Comparison of ENCODE assay signal across 25 cellular contexts in the genomic region with DNA sequence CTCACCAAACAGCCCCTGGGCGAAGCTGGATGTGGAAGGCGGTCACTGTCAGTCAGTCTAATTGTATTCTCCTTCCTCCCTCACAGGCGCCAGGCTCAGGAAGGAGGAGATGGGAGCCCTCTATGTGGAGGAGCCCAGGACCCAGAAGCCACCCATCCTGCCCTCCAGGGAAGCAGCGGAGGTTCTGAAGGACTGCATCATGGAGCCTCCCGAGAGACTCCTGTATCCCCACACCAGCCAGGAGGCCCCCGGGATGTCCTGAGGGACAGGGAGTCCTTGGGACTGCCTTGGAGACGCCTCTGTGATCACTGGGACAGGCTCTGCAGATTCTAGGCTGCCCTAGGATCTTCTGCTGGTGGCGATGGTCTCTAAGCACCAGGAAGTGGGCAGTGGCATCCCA. TPM values are rescaled to one million over a fixed set of nuclear protein-coding genes. Genes with fewer than 3 reads are reported as not detected.
DNase-seq lines count a peak whose midpoint lies in the region; ATAC-seq and TF ChIP-seq lines count a peak whose summit lies in the region.
"Had no signal": no experiment of that assay in that cellular context is flagged by ENCODE, and none has a peak within 500 bp of the region (broad histone marks: within the 10 kb centered on the region; RNA-seq: fewer than 3 reads in every experiment).

No MANE protein-coding gene starts in this region.

- H3K9me3 Mint-ChIP-seq in activated CD4-positive, alpha-beta T cell treated with anti-CD3 and anti-CD28 coated beads, Interleukin-2, amount 10 ng/mL, durations not matched to agents 24 days and 14 days: no peaks in the 10 kb centered on the region
- no peaks in the 10 kb centered on the region for H3K9me3 Mint-ChIP-seq in CD14-positive monocyte
- no peaks in the 10 kb centered on the region for H3K9me3 Mint-ChIP-seq in effector memory CD8-positive, alpha-beta T cell

- H3K27me3 Mint-ChIP-seq in activated CD4-positive, alpha-beta T cell treated with anti-CD3 and anti-CD28 coated beads, Interleukin-2, amount 10 ng/mL, durations not matched to agents 24 days and 14 days: no peaks in the 10 kb centered on the region
- no peaks in the 10 kb centered on the region for H3K27me3 Mint-ChIP-seq in CD14-positive monocyte (ENCODE audit: low read depth in 3 of 3)
- H3K27me3 Mint-ChIP-seq in T-helper 17 cell: no peaks in the 10 kb centered on the region
- no peaks in the 10 kb centered on the region for H3K27me3 Mint-ChIP-seq in effector memory CD8-positive, alpha-beta T cell

- intact Hi-C loops in activated CD4-positive, alpha-beta T cell treated with anti-CD3 and anti-CD28 coated beads, Interleukin-2, amount 10 ng/mL, durations not matched to agents 24 days and 14 days (cut with micrococcal nuclease): no loop called here
- intact Hi-C loops in CD14-positive monocyte (cut with micrococcal nuclease): no loop called here

- no peaks in the 10 kb centered on the region for H3K9me3 ChIP-seq in T-helper 17 cell (ENCODE audit: control insufficient read depth, low read length, poor library complexity, severe bottlenecking)
- H3K9me3 ChIP-seq: adrenal gland, body of pancreas, heart left ventricle, neutrophil, testis had no signal

- no peak overlapping the region for H3K4me3 Mint-ChIP-seq in activated CD4-positive, alpha-beta T cell treated with anti-CD3 and anti-CD28 coated beads, Interleukin-2, amount 10 ng/mL, durations not matched to agents 24 days and 14 days
- H3K4me3 Mint-ChIP-seq in CD14-positive monocyte (no peak overlapping the region), T-helper 17 cell (peak overlapping the region; percentile 52)
- peak overlapping the region; percentile 13 to 29 for H3K4me3 Mint-ChIP-seq in effector memory CD8-positive, alpha-beta T cell

- no peak for ATAC-seq in T-helper 17 cell
- ATAC-seq in effector memory CD8-positive, alpha-beta T cell (replicated peaks): no peak
- ATAC-seq in HG03139 (IDR thresholded peaks at IDR 0.05; ENCODE audit: unreplicated experiment): no peak
- ATAC-seq: body of pancreas; heart left ventricle; left ventricle myocardium superior; right cardiac atrium; stimulated activated naive CD8-positive, alpha-beta T cell treated with anti-CD3 and anti-CD28 coated beads, Interleukin-15, Interleukin-2, amounts not matched to agents 100 U/mL and 50 U/mL, for 24 hours had no signal

- no peak for TF ChIP-seq CTCF in CD14-positive monocyte (IDR thresholded peaks at IDR 0.05)

- peak; percentile 59 for DNase-seq in activated CD4-positive, alpha-beta T cell treated with anti-CD3 and anti-CD28 coated beads, Interleukin-2, amount 10 ng/mL, durations not matched to agents 24 days and 14 days
- DNase-seq in activated CD4-positive, alpha-beta T cell treated with anti-CD3 and anti-CD28 coated beads, Interleukin-2, amount 50 U/mL, for 48 hours: no peak
- DNase-seq in CD14-positive monocyte (ENCODE audit: low spot score) (peak; percentile 22), T-helper 17 cell (no peak), HCEC 1CT (no peak), dedifferentiated amniotic fluid mesenchymal stem cell (ENCODE audit: extremely low spot score) (no peak)
- DNase-seq in effector memory CD8-positive, alpha-beta T cell: no peak
- DNase-seq: activated CD4-positive, CD25-positive, alpha-beta regulatory T cell; adrenal gland; body of pancreas; dermis blood vessel endothelial cell; foreskin melanocyte; heart left ventricle; kidney; left ventricle myocardium superior; NCI-H1092; NCI-H187; NCI-H510A; stimulated activated CD4-positive, alpha-beta T cell treated with anti-CD3 and anti-CD28 coated beads, Interleukin-1b, Interleukin-23, amount 100 ng/mL, for 48 hours; stimulated activated naive CD8-positive, alpha-beta T cell treated with anti-CD3 and anti-CD28 coated beads, Interleukin-15, Interleukin-2, amounts not matched to agents 100 U/mL and 50 U/mL, for 24 hours; SW 1271; testis had no signal

- H3K4me1 Mint-ChIP-seq in activated CD4-positive, alpha-beta T cell treated with anti-CD3 and anti-CD28 coated beads, Interleukin-2, amount 10 ng/mL, durations not matched to agents 24 days and 14 days: peaks cover 49% of the 10 kb centered on the region
- H3K4me1 Mint-ChIP-seq in CD14-positive monocyte (peaks cover 23% of the 10 kb centered on the region), T-helper 17 cell (peaks cover 45% of the 10 kb centered on the region)
- peaks cover 34 to 42% of the 10 kb centered on the region in 2 donors for H3K4me1 Mint-ChIP-seq in effector memory CD8-positive, alpha-beta T cell (ENCODE audit: low read depth in 2 of 2)

- peaks cover 31% of the 10 kb centered on the region for H3K36me3 Mint-ChIP-seq in activated CD4-positive, alpha-beta T cell treated with anti-CD3 and anti-CD28 coated beads, Interleukin-2, amount 10 ng/mL, durations not matched to agents 24 days and 14 days (ENCODE audit: low read depth)
- H3K36me3 Mint-ChIP-seq in CD14-positive monocyte (peaks cover 39 to 51% of the 10 kb centered on the region in 2 donors), T-helper 17 cell (ENCODE audit: low read depth) (no peaks in the 10 kb centered on the region)
- H3K36me3 Mint-ChIP-seq in effector memory CD8-positive, alpha-beta T cell (ENCODE audit: insufficient read depth): peaks cover 19% of the 10 kb centered on the region

- H3K27ac Mint-ChIP-seq in activated CD4-positive, alpha-beta T cell treated with anti-CD3 and anti-CD28 coated beads, Interleukin-2, amount 10 ng/mL, durations not matched to agents 24 days and 14 days: peak overlapping the region; percentile 12
- peak overlapping the region in 1 of 7 donors; percentile 54 for H3K27ac Mint-ChIP-seq in CD14-positive monocyte
- H3K27ac Mint-ChIP-seq in T-helper 17 cell: peak overlapping the region; percentile 93
- peak overlapping the region; percentile 64 to 72 for H3K27ac Mint-ChIP-seq in effector memory CD8-positive, alpha-beta T cell

RNA-seq across cellular contexts. Expression of a gene that starts 9.7 kb away (rescaled TPM):
- total RNA-seq in activated CD4-positive, alpha-beta T cell treated with anti-CD3 and anti-CD28 coated beads, Interleukin-2, amount 10 ng/mL, durations not matched to agents 24 days and 14 days: 43.5 and 46.7 TPM in 2 replicates
- polyA plus RNA-seq in CD14-positive monocyte: 10 to 100 TPM in 1 of 2 donors, 1 to 10 TPM in 1; 8.2 to 13.3 TPM
- total RNA-seq in T-helper 17 cell: 10 to 100 TPM; 29.4 to 38.5 TPM

RNA-seq across cellular contexts. Expression of a gene that starts 25.8 kb away (rescaled TPM):
- total RNA-seq in activated CD4-positive, alpha-beta T cell treated with anti-CD3 and anti-CD28 coated beads, Interleukin-2, amount 10 ng/mL, durations not matched to agents 24 days and 14 days: 16.6 and 18.3 TPM in 2 replicates
- 1 to 10 TPM; 1.3 to 2.7 TPM for polyA plus RNA-seq in CD14-positive monocyte
- total RNA-seq in T-helper 17 cell: 10 to 100 TPM; 27.5 to 31.0 TPM

Comparison
In these comparisons a context has a peak if more than half of its experiments do, and no peak if none do; other contexts are left out.
1. DNase-seq: peak in activated CD4-positive, alpha-beta T cell treated with anti-CD3 and anti-CD28 coated beads, Interleukin-2, amount 10 ng/mL, durations not matched to agents 24 days and 14 days (single experiment) and CD14-positive monocyte (single experiment); none in activated CD4-positive, alpha-beta T cell treated with anti-CD3 and anti-CD28 coated beads, Interleukin-2, amount 50 U/mL, for 48 hours (0 of 2), T-helper 17 cell (0 of 3), effector memory CD8-positive, alpha-beta T cell (0 of 3), HCEC 1CT (single experiment) and dedifferentiated amniotic fluid mesenchymal stem cell (single experiment).
2. H3K4me3 Mint-ChIP-seq: peak in T-helper 17 cell (single experiment) and effector memory CD8-positive, alpha-beta T cell (2 of 2); none in activated CD4-positive, alpha-beta T cell treated with anti-CD3 and anti-CD28 coated beads, Interleukin-2, amount 10 ng/mL, durations not matched to agents 24 days and 14 days (single experiment) and CD14-positive monocyte (0 of 2).